In genomic region chr17:35406568-35406967, GRCh38 we compare ENCODE assay signal across 32 cellular contexts. TPM values are rescaled to one million over a fixed set of nuclear protein-coding genes. Genes with fewer than 3 reads are reported as not detected.
A peak's percentile ranks its signal among the peaks of the same experiment; 100 is the strongest.
DNase-seq lines count a peak whose midpoint lies in the region; ATAC-seq, FAIRE-seq and TF ChIP-seq lines count a peak whose summit lies in the region.
"Had no signal": no experiment of that assay in that cellular context is flagged by ENCODE, and none has a peak within 500 bp of the region (broad histone marks: within the 10 kb centered on the region; RNA-seq: fewer than 3 reads in every experiment).

No MANE protein-coding gene starts in this region.

- H3K4me1 ChIP-seq in A549: peaks cover 6% of the 10 kb centered on the region; the same call in 1 of the 3 replicates
- H3K4me1 ChIP-seq in K562 (replicated peaks in 1 of 2; ENCODE audit: control insufficient read depth in 2 of 2, insufficient read depth in 2 of 2, low read length in 2 of 2): peaks cover 0 to 3% of the 10 kb centered on the region in 2 experiments; a peak in 1 of 5 replicates
- no peaks in the 10 kb centered on the region for H3K4me1 ChIP-seq in pancreas
- no peaks in the 10 kb centered on the region for H3K4me1 ChIP-seq in aorta (ENCODE audit: control insufficient read depth in 1 of 2, insufficient read depth in 2 of 2, low read length in 2 of 2)
- H3K4me1 ChIP-seq: BE2C; BLaER1; BLaER1 treated with 17β-estradiol and CSF1 and Interleukin-3, amounts not matched to agents 10 nM and 100 nM; Caco-2 had no signal

- in situ Hi-C loops in K562 (cut with MboI): no loop called here

- intact Hi-C loops in K562 (cut with micrococcal nuclease): no loop called here
- intact Hi-C loops in pancreas (cut with DNase I): no loop called here
- intact Hi-C loops in aorta (cut with DNase I): no loop called here

- ATAC-seq in A549 (no peak), K562 (no peak), pancreas (no peak), aorta (ENCODE audit: low FRiP score) (no peak), HG02885 (IDR thresholded peaks at IDR 0.05; ENCODE audit: poor library complexity, unreplicated experiment) (no peak)
- ATAC-seq: CD8-positive, alpha-beta T cell had no signal

- POLR2A ChIA-PET in A549 (lab: Yijun Ruan, JAX) (no interaction called here), K562 (lab: Yijun Ruan, JAX) (no interaction called here)

- no peak overlapping the region for H3K9ac ChIP-seq in K562 (ENCODE audit: insufficient read depth in 1 of 2, low read depth in 2 of 2, low read length in 2 of 2)
- H3K9ac ChIP-seq: BLaER1; BLaER1 treated with 17β-estradiol and CSF1 and Interleukin-3, amounts not matched to agents 10 nM and 100 nM had no signal

- no peak for DNase-seq in A549 (ENCODE audit: low read depth in 1 of 2, low spot score in 1 of 2)
- DNase-seq in K562 (ENCODE audit: extremely low read depth in 1 of 4, low spot score in 3 of 4): no peak
- no peak for DNase-seq in pancreas
- DNase-seq in aorta: no peak
- no peak for DNase-seq in NCI-H2107 (lab: John Stamatoyannopoulos, UW)
- DNase-seq: 8988T; ACHN; AML-193; BE2C; C1 segment of cervical spinal cord; Caco-2; Calu3; CD4-positive, alpha-beta memory T cell; CD4-positive, alpha-beta T cell; CD4-positive, CD25-positive, alpha-beta regulatory T cell; CD8-positive, alpha-beta memory T cell; CD8-positive, alpha-beta T cell; COR-L47; DMS 273 treated with DMSO at 0.1 percent for 48 hours; DMS153; DMS53; DMS79; DMS79 treated with DMSO at 0.1 percent for 48 hours; DND-41; EL had no signal

- CTCF ChIA-PET in A549 (lab: Yijun Ruan, JAX): no interaction called here
- CTCF ChIA-PET in K562 (lab: Yijun Ruan, JAX; ENCODE audit: low intra/inter-chr PET ratio): no interaction called here

- TF ChIP-seq RAD21 in A549 (conservative IDR thresholded peaks at IDR 0.05 in 1 of 2, IDR thresholded peaks at IDR 0.05 in 1 of 2): no peak
- TF ChIP-seq RAD21 in K562 (CRISPR knock-in tag; conservative IDR thresholded peaks at IDR 0.05 in 1 of 2, IDR thresholded peaks at IDR 0.05 in 1 of 2): no peak

- no peaks in the 10 kb centered on the region for H4K20me1 ChIP-seq in K562 (replicated peaks; ENCODE audit: control insufficient read depth, insufficient read depth, low read length)
- H4K20me1 ChIP-seq: BLaER1; BLaER1 treated with 17β-estradiol and CSF1 and Interleukin-3, amounts not matched to agents 10 nM and 100 nM had no signal

- TF ChIP-seq POLR2A in A549 (IDR thresholded peaks at IDR 0.05; ENCODE audit: low read length): no peak
- no peak for TF ChIP-seq POLR2A in K562 (conservative IDR thresholded peaks at IDR 0.05)

- peak; percentile 63 for FAIRE-seq in A549 (lab: Jason Lieb, UNC)
- FAIRE-seq in K562 (lab: Jason Lieb, UNC): no peak
- peak; percentile 9 for FAIRE-seq in pancreas (lab: Jason Lieb, UNC)
- FAIRE-seq: A204.1, D721Med had no signal

- TF ChIP-seq EP300 in A549 (IDR thresholded peaks at IDR 0.05) (no peak), K562 (IDR thresholded peaks at IDR 0.05; ENCODE audit: low read length) (no peak)

- H3K9me1 ChIP-seq in K562 (ENCODE audit: control insufficient read depth, insufficient read depth, low read length): no peaks in the 10 kb centered on the region

- H3K27ac ChIP-seq in A549 (no peak overlapping the region), K562 (ENCODE audit: extremely low read depth, low read depth, low read length) (no peak overlapping the region), pancreas (no peak overlapping the region), aorta (ENCODE audit: low read depth in 1 of 2, low read length in 2 of 2) (no peak overlapping the region)
- H3K27ac ChIP-seq: 22Rv1; BLaER1; BLaER1 treated with 17β-estradiol and CSF1 and Interleukin-3, amounts not matched to agents 10 nM and 100 nM; C4-2B had no signal

- no peak overlapping the region for H2AFZ ChIP-seq in K562 (ENCODE audit: low read depth, low read length)

- H3K27me3 ChIP-seq in K562 (ENCODE audit: control insufficient read depth in 2 of 2, insufficient read depth in 2 of 2, low read length in 2 of 2): peaks cover 0 to 4% of the 10 kb centered on the region in 2 experiments; a peak in 3 of 5 replicates
- H3K27me3 ChIP-seq in pancreas: no peaks in the 10 kb centered on the region
- H3K27me3 ChIP-seq in aorta (ENCODE audit: control insufficient read depth in 1 of 2, insufficient read depth in 2 of 2, low read length in 1 of 2): no peaks in the 10 kb centered on the region
- H3K27me3 ChIP-seq: BLaER1; BLaER1 treated with 17β-estradiol and CSF1 and Interleukin-3, amounts not matched to agents 10 nM and 100 nM had no signal

- H3K9me3 ChIP-seq in A549 (no peaks in the 10 kb centered on the region), K562 (replicated peaks; ENCODE audit: control insufficient read depth, insufficient read depth, low read depth, low read length) (no peaks in the 10 kb centered on the region), pancreas (no peaks in the 10 kb centered on the region), aorta (ENCODE audit: control insufficient read depth, low read length) (peaks cover 3% of the 10 kb centered on the region)
- H3K9me3 ChIP-seq: BE2C, BLaER1, Caco-2 had no signal

- H3K36me3 ChIP-seq in K562 (ENCODE audit: control insufficient read depth, insufficient read depth, low read length) (no peaks in the 10 kb centered on the region), pancreas (no peaks in the 10 kb centered on the region), aorta (ENCODE audit: control insufficient read depth in 1 of 2, insufficient read depth in 2 of 2, low read length in 1 of 2) (peaks cover 3 to 10% of the 10 kb centered on the region in 2 donors)
- H3K36me3 ChIP-seq: BE2C; BLaER1; BLaER1 treated with 17β-estradiol and CSF1 and Interleukin-3, amounts not matched to agents 10 nM and 100 nM had no signal

- BruUV-seq in K562 (replicated peaks; lab: Mats Ljungman, UMichigan): no TSS peak

- no peaks in the 10 kb centered on the region for H3K79me2 ChIP-seq in K562 (ENCODE audit: control insufficient read depth, insufficient read depth, low read length)

- H3K4me2 ChIP-seq in A549: no peak overlapping the region
- H3K4me2 ChIP-seq in K562 (ENCODE audit: insufficient read depth, low read length): no peak overlapping the region
- H3K4me2 ChIP-seq: BLaER1; BLaER1 treated with 17β-estradiol and CSF1 and Interleukin-3, amounts not matched to agents 10 nM and 100 nM had no signal

- H3K4me3 ChIP-seq in A549 (no peak overlapping the region), K562 (no peak overlapping the region), pancreas (no peak overlapping the region), aorta (ENCODE audit: low read length in 2 of 2) (no peak overlapping the region)
- H3K4me3 ChIP-seq: BLaER1; BLaER1 treated with 17β-estradiol and CSF1 and Interleukin-3, amounts not matched to agents 10 nM and 100 nM had no signal

- WGBS in A549 (ENCODE audit: missing lambda C conversion rate): 56% methylated on average over 1 of the region's 1 CpG
- WGBS in K562 (ENCODE audit: insufficient coverage, low coverage, missing lambda C conversion rate): 0% methylated on average over 1 of the region's 1 CpG
- WGBS in pancreas, 2 donors: 69 to 73% methylated on average over 1 of the region's 1 CpG
- 87 to 89% methylated on average over 1 of the region's 1 CpG for WGBS in aorta, 2 donors

- TF ChIP-seq CTCF in A549 (IDR thresholded peaks at IDR 0.05) (no peak), K562 (IDR thresholded peaks at IDR 0.05 in 2 of 3, conservative IDR thresholded peaks at IDR 0.05 in 1 of 3; ENCODE audit: insufficient read depth in 2 of 3, low read depth in 1 of 3, low read length in 3 of 3) (no peak), pancreas (IDR thresholded peaks at IDR 0.05) (no peak)

RNA-seq across cellular contexts. Expression of gene SLFN12, which starts 25.7 kb away (rescaled TPM):
- polyA plus RNA-seq in A549 (2011; rRNA removed) (0.16 and 0.23 TPM in 2 replicates), A549 (2017; fragmentation: RNase III; extraction: RNeasy Plus Mini Kit Qiagen cat#74134 plus additional on column Dnase treatment) (0.08 to 0.12 TPM (median 0.09 TPM) in 3 replicates), K562 (2011; rRNA removed) (not detected in 2 replicates), K562 (2014; fragmentation: Illumina TruSeq; extraction: Trizol) (not detected in 2 replicates), K562 (2014; fragmentation: Nextera tagmentation; extraction: Ambion mirVana) (under 1 TPM in 1 of 2 experiments, not detected in 1; 0.01 TPM), K562 (2014; rRNA removed) (0.09 TPM in 1 of 2 replicates, not detected in the other), pancreas (1 to 10 TPM; 1.3 to 2.1 TPM), aorta (1 to 10 TPM; 3.1 to 8.7 TPM)
- polyA plus RNA-seq in A549 (2012; cell fraction: cytosol; rRNA removed): 0.05 and 0.08 TPM in 2 replicates
- polyA plus RNA-seq in A549 (2012; cell fraction: nucleus; rRNA removed): 0.16 and 0.24 TPM in 2 replicates
- 0.24 TPM in 1 of 2 replicates, not detected in the other for polyA minus RNA-seq in A549 (2011; rRNA and poly(A)+ RNA removed)
- total RNA-seq in K562 (2011; cell fraction: chromatin; rRNA removed; ENCODE audit: low replicate concordance): not detected in 2 replicates
- not detected in 2 replicates for total RNA-seq in K562 (2011; cell fraction: nucleolus; rRNA removed)
- not detected in 2 replicates for total RNA-seq in K562 (2011; cell fraction: nucleoplasm; rRNA removed)
- total RNA-seq in K562 (2014; rRNA removed) (0.09 TPM in 1 of 2 replicates, not detected in the other), K562 (2014; rRNA removed; fragmentation: Illumina TruSeq; extraction: Trizol) (0.07 TPM in 1 of 2 replicates, not detected in the other), K562 (2015; rRNA removed; fragmentation: Illumina TruSeq; extraction: Trizol) (not detected in 2 replicates), K562 (2021) (0.25 TPM in 1 of 2 replicates, not detected in the other), pancreas (1 to 10 TPM; 1.3 to 8.0 (median 2.0) TPM), aorta (10 to 100 TPM; 19.5 to 20.8 TPM)
- polyA plus RNA-seq in K562 (2011; cell fraction: cytosol; rRNA removed): not detected in 2 replicates
- polyA plus RNA-seq in K562 (2011; cell fraction: nucleus; rRNA removed): not detected in 2 replicates
- polyA plus RNA-seq in K562 (2012): 0.09 and 0.19 TPM in 2 replicates
- polyA minus RNA-seq in K562 (2011; rRNA and poly(A)+ RNA removed): not detected in 2 replicates
- not detected in 2 replicates for polyA minus RNA-seq in K562 (2011; cell fraction: cytosol; rRNA and poly(A)+ RNA removed)
- not detected in 2 replicates for polyA minus RNA-seq in K562 (2011; cell fraction: nucleus; rRNA and poly(A)+ RNA removed)
- total RNA-seq: Caco-2 had no signal

RNA-seq across cellular contexts. Expression of gene SLFN11, which starts 33.1 kb away (rescaled TPM):
- polyA plus RNA-seq in A549 (2011; rRNA removed): 24.0 and 27.2 TPM in 2 replicates
- polyA plus RNA-seq in A549 (2012; cell fraction: cytosol; rRNA removed): 6.0 and 6.9 TPM in 2 replicates
- 6.9 and 8.9 TPM in 2 replicates for polyA plus RNA-seq in A549 (2012; cell fraction: nucleus; rRNA removed)
- 6.9 to 8.2 TPM (median 7.4 TPM) in 3 replicates for polyA plus RNA-seq in A549 (2017; fragmentation: RNase III; extraction: RNeasy Plus Mini Kit Qiagen cat#74134 plus additional on column Dnase treatment)
- 27.4 and 33.3 TPM in 2 replicates for polyA minus RNA-seq in A549 (2011; rRNA and poly(A)+ RNA removed)
- total RNA-seq in K562 (2011; cell fraction: chromatin; rRNA removed; ENCODE audit: low replicate concordance): 0.23 and 0.42 TPM in 2 replicates
- 0.17 TPM in 1 of 2 replicates, not detected in the other for total RNA-seq in K562 (2011; cell fraction: nucleolus; rRNA removed)
- total RNA-seq in K562 (2011; cell fraction: nucleoplasm; rRNA removed): 0.08 TPM in 1 of 2 replicates, not detected in the other
- total RNA-seq in K562 (2014; rRNA removed): not detected in 2 replicates
- total RNA-seq in K562 (2014; rRNA removed; fragmentation: Illumina TruSeq; extraction: Trizol): not detected in 2 replicates
- not detected in 2 replicates for total RNA-seq in K562 (2015; rRNA removed; fragmentation: Illumina TruSeq; extraction: Trizol)
- 0.04 and 0.20 TPM in 2 replicates for total RNA-seq in K562 (2021)
- 0.05 and 0.21 TPM in 2 replicates for polyA plus RNA-seq in K562 (2011; rRNA removed)
- polyA plus RNA-seq in K562 (2011; cell fraction: cytosol; rRNA removed): 0.21 TPM in 1 of 2 replicates, not detected in the other
- 0.23 TPM in 1 of 2 replicates, not detected in the other for polyA plus RNA-seq in K562 (2011; cell fraction: nucleus; rRNA removed)
- 0.07 TPM in 1 of 2 replicates, not detected in the other for polyA plus RNA-seq in K562 (2012)
- polyA plus RNA-seq in K562 (2014; fragmentation: Illumina TruSeq; extraction: Trizol): not detected in 2 replicates
- polyA plus RNA-seq in K562 (2014; fragmentation: Nextera tagmentation; extraction: Ambion mirVana): not detected
- polyA plus RNA-seq in K562 (2014; rRNA removed): not detected in 2 replicates
- polyA minus RNA-seq in K562 (2011; rRNA and poly(A)+ RNA removed): 0.42 TPM in 1 of 2 replicates, not detected in the other
- 1.7 TPM in 1 of 2 replicates, not detected in the other for polyA minus RNA-seq in K562 (2011; cell fraction: cytosol; rRNA and poly(A)+ RNA removed)
- 0.27 TPM in 1 of 2 replicates, not detected in the other for polyA minus RNA-seq in K562 (2011; cell fraction: nucleus; rRNA and poly(A)+ RNA removed)
- 10 to 100 TPM in 1 of 6 donors, 1 to 10 TPM in 5; 2.4 to 14.1 (median 4.2) TPM for total RNA-seq in pancreas
- 1 to 10 TPM; 2.7 to 3.1 TPM for polyA plus RNA-seq in pancreas
- 10 to 100 TPM; 49.0 to 93.3 TPM for total RNA-seq in aorta
- 10 to 100 TPM in 1 of 2 donors, 1 to 10 TPM in 1; 6.5 to 20.1 TPM for polyA plus RNA-seq in aorta
- total RNA-seq: Caco-2 had no signal

RNA-seq across cellular contexts. Expression of gene SLFN13, which starts 42.0 kb away (rescaled TPM):
- polyA plus RNA-seq in A549 (2011; rRNA removed) (12.2 and 12.5 TPM in 2 replicates), A549 (2017; fragmentation: RNase III; extraction: RNeasy Plus Mini Kit Qiagen cat#74134 plus additional on column Dnase treatment) (5.4 to 6.8 TPM (median 6.6 TPM) in 3 replicates), K562 (2011; rRNA removed) (0.17 TPM in 1 of 2 replicates, not detected in the other), K562 (2014; fragmentation: Illumina TruSeq; extraction: Trizol) (0.09 and 0.17 TPM in 2 replicates), K562 (2014; fragmentation: Nextera tagmentation; extraction: Ambion mirVana) (under 1 TPM; 0.06 to 0.11 TPM), K562 (2014; rRNA removed) (0.27 and 0.97 TPM in 2 replicates), pancreas (1 to 10 TPM; 1.7 to 2.9 TPM), aorta (1 to 10 TPM; 1.5 to 5.0 TPM)
- polyA plus RNA-seq in A549 (2012; cell fraction: cytosol; rRNA removed): 4.8 and 5.2 TPM in 2 replicates
- polyA plus RNA-seq in A549 (2012; cell fraction: nucleus; rRNA removed): 5.1 and 6.4 TPM in 2 replicates
- polyA minus RNA-seq in A549 (2011; rRNA and poly(A)+ RNA removed): 11.9 and 22.0 TPM in 2 replicates
- total RNA-seq in K562 (2011; cell fraction: chromatin; rRNA removed; ENCODE audit: low replicate concordance): 0.07 and 1.2 TPM in 2 replicates
- under 0.01 and 0.13 TPM in 2 replicates for total RNA-seq in K562 (2011; cell fraction: nucleolus; rRNA removed)
- total RNA-seq in K562 (2011; cell fraction: nucleoplasm; rRNA removed): 0.22 and 1.1 TPM in 2 replicates
- total RNA-seq in K562 (2014; rRNA removed) (0.24 and 0.27 TPM in 2 replicates), K562 (2014; rRNA removed; fragmentation: Illumina TruSeq; extraction: Trizol) (0.04 and 0.10 TPM in 2 replicates), K562 (2015; rRNA removed; fragmentation: Illumina TruSeq; extraction: Trizol) (0.15 and 0.33 TPM in 2 replicates), K562 (2021) (0.29 and 0.49 TPM in 2 replicates), pancreas (1 to 10 TPM; 1.3 to 8.5 (median 3.3) TPM), aorta (10 to 100 TPM; 15.0 to 31.0 TPM)
- polyA plus RNA-seq in K562 (2011; cell fraction: cytosol; rRNA removed): 0.01 and 0.34 TPM in 2 replicates
- polyA plus RNA-seq in K562 (2011; cell fraction: nucleus; rRNA removed): 0.01 and 0.10 TPM in 2 replicates
- polyA plus RNA-seq in K562 (2012): 0.26 and 2.3 TPM in 2 replicates
- polyA minus RNA-seq in K562 (2011; rRNA and poly(A)+ RNA removed): not detected in 2 replicates
- polyA minus RNA-seq in K562 (2011; cell fraction: cytosol; rRNA and poly(A)+ RNA removed): not detected in 2 replicates
- polyA minus RNA-seq in K562 (2011; cell fraction: nucleus; rRNA and poly(A)+ RNA removed): 0.40 TPM in 1 of 2 replicates, not detected in the other
- total RNA-seq: Caco-2 had no signal

Comparison
In these comparisons a context has a peak if more than half of its experiments do, and no peak if none do; other contexts are left out.
1. Of the 35 proteins assayed by ChIP-seq in both K562 and A549: peak only in K562: CBX8; only in A549: RNF2; in both: none; in neither: 33.